23 cellular contexts compared by ENCODE assay signal in the genomic region with DNA sequence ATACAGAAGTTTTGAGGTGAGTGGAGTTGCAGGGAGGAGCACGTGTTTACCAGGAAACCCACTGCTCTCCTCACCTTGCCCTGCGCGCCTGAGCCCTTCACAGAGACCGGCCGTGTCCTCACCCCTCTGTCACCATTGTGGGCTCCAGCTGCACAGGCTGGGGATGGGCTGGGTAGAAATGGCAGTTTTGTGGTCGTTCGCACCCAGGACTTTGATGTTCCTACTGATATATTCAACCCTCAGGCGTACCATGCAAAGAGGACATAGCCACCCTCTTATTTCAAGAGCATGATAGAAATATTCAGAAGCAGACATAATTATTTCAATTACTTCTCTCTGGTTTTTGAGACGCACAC.
"Had no signal": no experiment of that assay in that cellular context is flagged by ENCODE, and none has a peak within 500 bp of the region (broad histone marks: within the 10 kb centered on the region; RNA-seq: fewer than 3 reads in every experiment).

No MANE protein-coding gene starts in this region.

- H3K4me1 ChIP-seq: gastrocnemius medialis, right lobe of liver, stomach, thyroid gland had no signal

- H3K4me3 ChIP-seq: dorsolateral prefrontal cortex, gastrocnemius medialis, lung, mucosa of descending colon, right lobe of liver, stomach, thyroid gland had no signal

- H3K27ac Mint-ChIP-seq: memory B cell; mesothelial cell of epicardium; naive B cell; natural killer cell treated with Interleukin-12 subunit alpha and Interleukin-12 subunit beta and Interleukin-15 and Interleukin-18, amount 100 ng/mL, for 72 hours; stimulated activated effector memory CD8-positive, alpha-beta T cell treated with anti-CD3 and anti-CD28 coated beads, Interleukin-12 subunit alpha, Interleukin-12 subunit beta, amount 100 ng/mL, for 72 hours; type B pancreatic cell had no signal

- ATAC-seq: gastrocnemius medialis; left lobe of liver; mucosa of descending colon; natural killer cell treated with Interleukin-12 subunit alpha and Interleukin-12 subunit beta and Interleukin-15 and Interleukin-18, amount 100 ng/mL, for 72 hours; right lobe of liver; stimulated activated effector memory CD8-positive, alpha-beta T cell treated with anti-CD3 and anti-CD28 coated beads, Interleukin-12 subunit alpha, Interleukin-12 subunit beta, amount 100 ng/mL, for 72 hours had no signal

- H3K27me3 Mint-ChIP-seq: memory B cell; naive B cell; natural killer cell treated with Interleukin-12 subunit alpha and Interleukin-12 subunit beta and Interleukin-15 and Interleukin-18, amount 100 ng/mL, for 72 hours; type B pancreatic cell had no signal

- H3K27ac ChIP-seq: gastrocnemius medialis, right lobe of liver, stomach, thyroid gland had no signal

- H3K36me3 Mint-ChIP-seq: memory B cell; mesothelial cell of epicardium; naive B cell; natural killer cell treated with Interleukin-12 subunit alpha and Interleukin-12 subunit beta and Interleukin-15 and Interleukin-18, amount 100 ng/mL, for 72 hours; stimulated activated effector memory CD8-positive, alpha-beta T cell treated with anti-CD3 and anti-CD28 coated beads, Interleukin-12 subunit alpha, Interleukin-12 subunit beta, amount 100 ng/mL, for 72 hours; type B pancreatic cell had no signal

- H3K36me3 ChIP-seq: gastrocnemius medialis, right lobe of liver, stomach, thyroid gland had no signal

- DNase-seq: dorsolateral prefrontal cortex; effector CD4-positive, alpha-beta T cell; gastrocnemius medialis; mucosa of descending colon; naive B cell; nucleus accumbens; small intestine; stimulated activated CD4-positive, alpha-beta T cell treated with anti-CD3 and anti-CD28 coated beads, Interleukin-12 subunit alpha, Interleukin-12 subunit beta, amount 100 ng/mL, for 4 hours; stimulated activated CD4-positive, alpha-beta T cell treated with anti-CD3 and anti-CD28 coated beads, Interleukin-1b, Interleukin-23, amount 100 ng/mL, for 48 hours; stimulated activated CD4-positive, alpha-beta T cell treated with anti-CD3 and anti-CD28 coated beads, Interleukin-4, amount 100 ng/mL, for 24 hours; stimulated activated naive CD4-positive, alpha-beta T cell treated with Interleukin-2 at 50 U/mL for 16 hours; stomach; thyroid gland had no signal

- H3K27me3 ChIP-seq: dorsolateral prefrontal cortex, gastrocnemius medialis, right lobe of liver, stomach, thyroid gland had no signal

- FAIRE-seq: colon, keratinocyte, small intestine had no signal

- H3K9me3 ChIP-seq: gastrocnemius medialis, mucosa of descending colon, right lobe of liver, stomach, thyroid gland had no signal

- H3K4me1 Mint-ChIP-seq: memory B cell; naive B cell; stimulated activated effector memory CD8-positive, alpha-beta T cell treated with anti-CD3 and anti-CD28 coated beads, Interleukin-12 subunit alpha, Interleukin-12 subunit beta, amount 100 ng/mL, for 72 hours had no signal

- H3K9me3 Mint-ChIP-seq: memory B cell; mesothelial cell of epicardium; natural killer cell treated with Interleukin-12 subunit alpha and Interleukin-12 subunit beta and Interleukin-15 and Interleukin-18, amount 100 ng/mL, for 72 hours; stimulated activated effector memory CD8-positive, alpha-beta T cell treated with anti-CD3 and anti-CD28 coated beads, Interleukin-12 subunit alpha, Interleukin-12 subunit beta, amount 100 ng/mL, for 72 hours; type B pancreatic cell had no signal

- H3K4me3 Mint-ChIP-seq: memory B cell; mesothelial cell of epicardium; naive B cell; natural killer cell treated with Interleukin-12 subunit alpha and Interleukin-12 subunit beta and Interleukin-15 and Interleukin-18, amount 100 ng/mL, for 72 hours; stimulated activated effector memory CD8-positive, alpha-beta T cell treated with anti-CD3 and anti-CD28 coated beads, Interleukin-12 subunit alpha, Interleukin-12 subunit beta, amount 100 ng/mL, for 72 hours; type B pancreatic cell had no signal
